ENCODE assay signal across 8 cellular contexts in the genomic region with DNA sequence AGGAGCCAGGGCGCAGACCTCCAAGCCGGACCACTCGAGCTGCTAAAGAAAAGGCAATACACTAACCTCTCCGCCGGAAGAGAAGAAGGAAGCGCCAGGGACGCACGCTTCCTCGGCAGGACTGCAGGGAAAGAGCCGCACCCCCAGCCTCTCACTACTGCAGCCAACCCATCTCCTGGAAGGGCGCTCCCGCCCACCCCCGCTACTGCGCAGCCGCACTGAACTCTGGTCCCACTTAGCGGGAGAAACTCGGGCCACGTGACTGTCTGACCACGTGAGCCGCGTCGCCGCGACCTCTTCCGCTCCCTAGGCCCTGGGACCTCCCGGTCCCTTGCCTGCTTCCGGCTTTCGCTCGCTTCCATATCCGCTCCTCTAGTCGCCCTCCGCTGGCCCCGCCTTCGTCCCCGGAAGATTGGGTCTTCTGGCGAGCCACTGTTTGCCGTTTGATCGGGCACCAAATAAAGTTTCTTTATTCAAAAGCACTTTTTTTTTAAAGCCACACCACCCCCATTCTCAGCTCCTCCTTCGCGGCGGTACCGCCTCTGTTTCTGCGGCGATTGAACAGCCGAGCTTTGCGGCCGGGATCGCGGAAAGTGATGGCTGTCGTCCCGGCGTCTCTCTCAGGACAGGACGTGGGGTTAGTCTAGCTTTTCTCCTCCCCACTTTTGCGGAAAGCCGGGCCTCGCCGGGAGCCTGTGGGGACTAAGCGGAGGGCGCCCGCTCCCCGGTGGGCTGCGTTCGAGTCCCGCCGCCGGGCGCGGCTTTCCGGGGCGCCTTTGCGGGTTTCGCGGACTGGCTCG. TPM values are rescaled to one million over a fixed set of nuclear protein-coding genes. Genes with fewer than 3 reads are reported as not detected.
DNase-seq lines count a peak whose midpoint lies in the region; ATAC-seq and TF ChIP-seq lines count a peak whose summit lies in the region.

A gene with protein sequence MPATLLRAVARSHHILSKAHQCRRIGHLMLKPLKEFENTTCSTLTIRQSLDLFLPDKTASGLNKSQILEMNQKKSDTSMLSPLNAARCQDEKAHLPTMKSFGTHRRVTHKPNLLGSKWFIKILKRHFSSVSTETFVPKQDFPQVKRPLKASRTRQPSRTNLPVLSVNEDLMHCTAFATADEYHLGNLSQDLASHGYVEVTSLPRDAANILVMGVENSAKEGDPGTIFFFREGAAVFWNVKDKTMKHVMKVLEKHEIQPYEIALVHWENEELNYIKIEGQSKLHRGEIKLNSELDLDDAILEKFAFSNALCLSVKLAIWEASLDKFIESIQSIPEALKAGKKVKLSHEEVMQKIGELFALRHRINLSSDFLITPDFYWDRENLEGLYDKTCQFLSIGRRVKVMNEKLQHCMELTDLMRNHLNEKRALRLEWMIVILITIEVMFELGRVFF (minus strand): TSS at position 177 of the 800 bp plus-strand sequence. CDS start 6,315 bp downstream, outside the sequence.

- H3K36me3 ChIP-seq in Karpas-422 (ENCODE audit: insufficient read depth, low read length), result 0 out of 2 replicates have a peak, but pooled peaks cover 4% of the 10 kb centered on the region
- peaks cover 0 to 6% (median 0%) of the 10 kb centered on the region in 4 donors for H3K36me3 ChIP-seq in esophagus muscularis mucosa
- no peaks in the 10 kb centered on the region for H3K36me3 ChIP-seq in muscle layer of duodenum (ENCODE audit: control insufficient read depth in 1 of 2, insufficient read depth in 2 of 2, low read length in 2 of 2)

- H3K4me2 ChIP-seq in Karpas-422 (ENCODE audit: low read depth, low read length, poor library complexity, severe bottlenecking), result peak within 1 kb of the TSS; percentile 95

- H3K79me2 ChIP-seq in Karpas-422 (ENCODE audit: low read length), result peaks cover 75% of the 10 kb centered on the region

- H3K4me1 ChIP-seq in Karpas-422 (ENCODE audit: low read length) (peaks cover 34% of the 10 kb centered on the region), esophagus muscularis mucosa (peaks cover 22 to 43% (median 34%) of the 10 kb centered on the region in 4 donors), muscle layer of duodenum (ENCODE audit: control insufficient read depth in 1 of 2, insufficient read depth in 2 of 2, low read length in 2 of 2) (peaks cover 9 to 28% of the 10 kb centered on the region in 2 donors)

- WGBS in esophagus muscularis mucosa, result under 1% methylated on average over 47 of the region's 74 CpGs

- peak; percentile 36 for TF ChIP-seq POLR2A in esophagus muscularis mucosa (IDR thresholded peaks at IDR 0.05; ENCODE audit: low read depth)

- H3K27ac ChIP-seq in Karpas-422 (ENCODE audit: low read length) (peak within 1 kb of the TSS; percentile 68), esophagus muscularis mucosa (replicated peaks in 1 of 4) (peak within 1 kb of the TSS; percentile 90 to 96 (median 96)), muscle layer of duodenum (ENCODE audit: low read length) (peak within 1 kb of the TSS; percentile 93)

- peak; percentile 98 for ATAC-seq in GM21825 (IDR thresholded peaks at IDR 0.05; ENCODE audit: unreplicated experiment)

- DNase-seq in DMS79 treated with DMSO at 0.1 percent for 48 hours (lab: John Stamatoyannopoulos, UW) (peak; percentile 99), Karpas-422 (peak; percentile 100), RKO (ENCODE audit: low spot score) (peak; percentile 100), activated T-helper 1 cell treated with Interleukin-2 at 50 U/mL for 16 hours (ENCODE audit: low read depth) (peak; percentile 99), esophagus muscularis mucosa (ENCODE audit: extremely low spot score) (peak; percentile 100)
- peak; percentile 99 to 100 for DNase-seq in stimulated activated CD8-positive, alpha-beta memory T cell treated with anti-CD3 and anti-CD28 coated beads, Interleukin-7, amount 100 ng/mL, for 4 hours (ENCODE audit: low read depth in 2 of 2)

- no peaks in the 10 kb centered on the region for H3K27me3 ChIP-seq in Karpas-422 (ENCODE audit: low read length)
- no peaks in the 10 kb centered on the region for H3K27me3 ChIP-seq in esophagus muscularis mucosa
- no peaks in the 10 kb centered on the region for H3K27me3 ChIP-seq in muscle layer of duodenum (ENCODE audit: low read depth, low read length)

- no peak for TF ChIP-seq CTCF in esophagus muscularis mucosa (IDR thresholded peaks at IDR 0.05)

- H3K9ac ChIP-seq in Karpas-422 (ENCODE audit: low read length), result peak within 1 kb of the TSS; percentile 81

- no peaks in the 10 kb centered on the region for H3K9me2 ChIP-seq in Karpas-422 (replicated peaks; ENCODE audit: insufficient read depth, low read length)

- H2AFZ ChIP-seq in Karpas-422 (ENCODE audit: low read length), result no peak within 1 kb of the TSS; the same call in 1 of the 2 replicates

- no peaks in the 10 kb centered on the region for H4K20me1 ChIP-seq in Karpas-422 (ENCODE audit: insufficient read depth, low read depth, low read length)

- H3K4me3 ChIP-seq in Karpas-422 (ENCODE audit: low read length) (peak within 1 kb of the TSS; percentile 89), esophagus muscularis mucosa (peak within 1 kb of the TSS; percentile 78 to 95 (median 86)), muscle layer of duodenum (ENCODE audit: low read depth in 1 of 2, low read length in 2 of 2) (peak within 1 kb of the TSS; percentile 94 to 96)

- intact Hi-C loops in esophagus muscularis mucosa (cut with DNase I), result loop anchor here (2.0 kb wide), 1 partner anchor 57 kb away; no protein-coding TSS in a partner anchor

- TF ChIP-seq EP300 in esophagus muscularis mucosa (IDR thresholded peaks at IDR 0.05), result no peak

- H3K9me3 ChIP-seq in Karpas-422 (ENCODE audit: low read length) (no peaks in the 10 kb centered on the region), esophagus muscularis mucosa (no peaks in the 10 kb centered on the region), muscle layer of duodenum (ENCODE audit: control insufficient read depth in 1 of 2, low read length in 2 of 2) (no peaks in the 10 kb centered on the region)

RNA-seq across cellular contexts. Expression of the gene that starts here (rescaled TPM):
- total RNA-seq in Karpas-422 (2014; rRNA removed; shearing (Covaris generic); ENCODE audit: low replicate concordance), result 25.3 and 31.0 TPM in 2 replicates
- total RNA-seq in esophagus muscularis mucosa, result 10 to 100 TPM in 3 of 4 donors, 1 to 10 TPM in 1; 9.9 to 18.7 (median 12.1) TPM

Comparison
In these comparisons a context has a peak if more than half of its experiments do, and no peak if none do; other contexts are left out.
1. Peak in every context shown above with its lines: DNase-seq, ATAC-seq, H3K4me3 ChIP-seq and H3K27ac ChIP-seq.